14 cellular contexts compared by ENCODE assay signal in the genomic region with DNA sequence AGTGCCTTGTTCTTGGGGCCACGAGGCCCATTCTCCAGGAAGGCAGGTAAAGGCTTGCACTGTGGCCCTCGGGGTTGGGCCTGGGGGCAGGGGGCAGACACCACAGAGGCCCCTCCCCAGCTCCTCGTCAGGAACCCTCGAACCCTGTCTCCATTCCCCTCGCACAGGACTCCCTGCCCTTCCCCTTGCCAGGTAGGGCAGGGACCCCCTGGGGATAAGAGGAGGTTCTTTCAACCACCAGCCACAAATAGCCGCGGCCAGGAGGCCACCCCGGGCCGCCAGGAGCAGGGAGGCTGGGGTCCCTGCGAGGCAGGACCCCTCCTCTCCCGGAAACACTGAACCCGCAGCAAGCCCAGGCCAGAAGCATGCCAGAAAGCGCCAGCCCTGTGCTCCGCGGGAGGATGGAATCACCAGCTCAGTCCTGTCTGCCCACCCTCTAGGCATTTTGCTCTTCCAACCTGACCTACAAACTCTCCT. TPM values are rescaled to one million over a fixed set of nuclear protein-coding genes. Genes with fewer than 3 reads are reported as not detected.
DNase-seq lines count a peak whose midpoint lies in the region; ATAC-seq, FAIRE-seq and TF ChIP-seq lines count a peak whose summit lies in the region.
"Had no signal": no experiment of that assay in that cellular context is flagged by ENCODE, and none has a peak within 500 bp of the region (broad histone marks: within the 10 kb centered on the region; RNA-seq: fewer than 3 reads in every experiment).

No MANE protein-coding gene starts in this region.

- intact Hi-C loops in CD14-positive monocyte (cut with micrococcal nuclease): no loop called here

- no CpG with 5 or more reads among the region's 15 CpGs for WGBS in trophoblast cell (ENCODE audit: extremely low coverage, insufficient coverage, insufficient read length)

- H3K4me1 Mint-ChIP-seq in CD14-positive monocyte (peaks cover 8% of the 10 kb centered on the region), astrocyte (ENCODE audit: low read depth, unreplicated experiment) (peaks cover 1% of the 10 kb centered on the region)

- no peak overlapping the region for H4K12ac ChIP-seq in trophoblast cell (ENCODE audit: low read depth, low read length)

- H3K4me3 Mint-ChIP-seq in CD14-positive monocyte (peak overlapping the region; percentile 63 to 81), astrocyte (ENCODE audit: unreplicated experiment) (peak overlapping the region; percentile 68)

- H3K14ac ChIP-seq in trophoblast cell (ENCODE audit: low read length): no peak overlapping the region

- H2AFZ ChIP-seq in astrocyte (ENCODE audit: low read depth, low read length) (no peak overlapping the region), trophoblast cell (ENCODE audit: insufficient read depth, low read length, poor library complexity) (no peak overlapping the region)

- H3K27ac Mint-ChIP-seq in CD14-positive monocyte: no peak overlapping the region
- no peak overlapping the region for H3K27ac Mint-ChIP-seq in astrocyte (ENCODE audit: unreplicated experiment)
- H3K27ac Mint-ChIP-seq: naive thymus-derived CD4-positive, alpha-beta T cell had no signal

- no peak overlapping the region for H3K18ac ChIP-seq in trophoblast cell (ENCODE audit: low read length)

- H3K27me3 ChIP-seq in astrocyte (ENCODE audit: insufficient read depth, low read length): peaks cover 38% of the 10 kb centered on the region
- H3K27me3 ChIP-seq in trophoblast cell (ENCODE audit: insufficient read depth, low read length): peaks cover 17% of the 10 kb centered on the region
- no peaks in the 10 kb centered on the region for H3K27me3 ChIP-seq in HAP-1 (ENCODE audit: low read depth)

- no peak overlapping the region for H3K4ac ChIP-seq in trophoblast cell (ENCODE audit: low read depth, low read length)

- H3K36me3 ChIP-seq in astrocyte (ENCODE audit: insufficient read depth, low read length) (no peaks in the 10 kb centered on the region), trophoblast cell (ENCODE audit: control insufficient read depth in 1 of 2, insufficient read depth in 2 of 2, low read length in 2 of 2) (no peaks in the 10 kb centered on the region), HAP-1 (replicated peaks) (no peaks in the 10 kb centered on the region)
- H3K36me3 ChIP-seq: spleen, upper lobe of right lung had no signal

- H3K9ac ChIP-seq in astrocyte (ENCODE audit: low read length) (no peak overlapping the region), trophoblast cell (ENCODE audit: low read length) (no peak overlapping the region)

- no peak overlapping the region for H3K23ac ChIP-seq in trophoblast cell (ENCODE audit: low read length)

- H3K36me3 Mint-ChIP-seq in CD14-positive monocyte (peaks cover 0 to 4% of the 10 kb centered on the region in 2 donors), astrocyte (ENCODE audit: low read depth, unreplicated experiment) (no peaks in the 10 kb centered on the region)

- H3K9me3 Mint-ChIP-seq in CD14-positive monocyte: peaks cover 0 to 6% (median 1%) of the 10 kb centered on the region in 7 donors
- no peaks in the 10 kb centered on the region for H3K9me3 Mint-ChIP-seq in astrocyte (ENCODE audit: unreplicated experiment)

- H3K27ac ChIP-seq in astrocyte (ENCODE audit: low read depth, low read length) (no peak overlapping the region), trophoblast cell (ENCODE audit: low read depth, low read length) (no peak overlapping the region)
- H3K27ac ChIP-seq: spleen, upper lobe of right lung had no signal

- no peak overlapping the region for H2BK120ac ChIP-seq in trophoblast cell (ENCODE audit: insufficient read depth, low read length, poor library complexity)

- no peak for DNase-seq in CD14-positive monocyte (ENCODE audit: low spot score)
- DNase-seq in astrocyte (ENCODE audit: low read depth): no peak
- no peak for DNase-seq in trophoblast cell
- DNase-seq in GF-D8 (lab: John Stamatoyannopoulos, UW): no peak
- DNase-seq in HAP-1 (ENCODE audit: low spot score in 2 of 2): no peak
- no peak for DNase-seq in SIG-M5 (lab: John Stamatoyannopoulos, UW)
- DNase-seq: DMS 273 treated with DMSO at 0.1 percent for 48 hours, NCI-H226, T-helper 2 cell, upper lobe of right lung had no signal

- no peak overlapping the region for H4K8ac ChIP-seq in trophoblast cell (ENCODE audit: low read depth, low read length)

- no peaks in the 10 kb centered on the region for H3K79me1 ChIP-seq in trophoblast cell (ENCODE audit: low read length)

- H3K79me2 ChIP-seq in astrocyte (ENCODE audit: insufficient read depth, low read length) (no peaks in the 10 kb centered on the region), trophoblast cell (ENCODE audit: control insufficient read depth, insufficient read depth, low read length, poor library complexity) (no peaks in the 10 kb centered on the region)

- no peak overlapping the region for H3K4me3 ChIP-seq in astrocyte (ENCODE audit: insufficient read depth, low read depth, low read length)
- H3K4me3 ChIP-seq in iPS-11a (ENCODE audit: low read depth, low read length): peak overlapping the region; percentile 30
- H3K4me3 ChIP-seq in trophoblast cell (ENCODE audit: low read depth, low read length): no peak overlapping the region
- H3K4me3 ChIP-seq in HAP-1: no peak overlapping the region

- no peak overlapping the region for H2BK12ac ChIP-seq in trophoblast cell (ENCODE audit: low read length)

- FAIRE-seq in astrocyte (lab: Jason Lieb, UNC): no peak

- in situ Hi-C loops in HAP-1 (cut with MboI; ENCODE audit: low sequenced_read_pairs): no loop called here

- H3K27me3 Mint-ChIP-seq in CD14-positive monocyte (ENCODE audit: low read depth in 3 of 3) (peaks cover 19 to 34% (median 31%) of the 10 kb centered on the region in 3 donors), astrocyte (ENCODE audit: low read depth, unreplicated experiment) (peaks cover 55% of the 10 kb centered on the region)

- ATAC-seq in GM19467 (IDR thresholded peaks at IDR 0.05; ENCODE audit: unreplicated experiment): no peak
- ATAC-seq: naive thymus-derived CD4-positive, alpha-beta T cell had no signal

- H4K20me1 ChIP-seq in astrocyte (ENCODE audit: insufficient read depth, low read length): no peaks in the 10 kb centered on the region

- TF ChIP-seq CTCF in CD14-positive monocyte (IDR thresholded peaks at IDR 0.05) (no peak), astrocyte (IDR thresholded peaks at IDR 0.05; ENCODE audit: insufficient read depth, low read depth, low read length) (no peak)

- H4K91ac ChIP-seq in trophoblast cell (ENCODE audit: low read depth, low read length): no peak overlapping the region

- H2BK5ac ChIP-seq in trophoblast cell (ENCODE audit: low read depth, low read length, poor library complexity): no peak overlapping the region

- H3K9me3 ChIP-seq in astrocyte (ENCODE audit: insufficient read depth, low read depth, low read length) (no peaks in the 10 kb centered on the region), trophoblast cell (ENCODE audit: insufficient read depth, low read depth, low read length) (peaks cover 2% of the 10 kb centered on the region), HAP-1 (no peaks in the 10 kb centered on the region)
- H3K9me3 ChIP-seq: spleen, upper lobe of right lung had no signal

- H3K4me1 ChIP-seq in astrocyte (ENCODE audit: insufficient read depth, low read length): no peaks in the 10 kb centered on the region
- H3K4me1 ChIP-seq in trophoblast cell (ENCODE audit: control insufficient read depth in 1 of 2, insufficient read depth in 2 of 2, low read length in 2 of 2): peaks cover 3 to 5% of the 10 kb centered on the region in 2 experiments
- H3K4me1 ChIP-seq in HAP-1: no peaks in the 10 kb centered on the region; the same call in 1 of the 2 replicates
- H3K4me1 ChIP-seq: upper lobe of right lung had no signal

- H3K4me2 ChIP-seq in astrocyte (ENCODE audit: low read length) (peak overlapping the region; percentile 82), trophoblast cell (ENCODE audit: low read length) (peak overlapping the region; percentile 67)

- no peak overlapping the region for H2AK5ac ChIP-seq in trophoblast cell (ENCODE audit: low read length)

RNA-seq across cellular contexts. Expression of a gene that starts 45.6 kb away (rescaled TPM):
- polyA plus RNA-seq in CD14-positive monocyte: 1 to 10 TPM in 1 of 2 donors, under 1 TPM in 1; 0.44 to 2.0 TPM
- total RNA-seq in astrocyte: 0.17 and 0.75 TPM in 2 replicates
- polyA plus RNA-seq in trophoblast cell (2013): not detected in 2 replicates
